1 cellular context compared by ENCODE assay signal in genomic region chr9:4020747-4021296, GRCh38.
TF ChIP-seq lines count a peak whose summit lies in the region.

No MANE protein-coding gene starts in this region.

TF ChIP-seq in HEK293T, 16 proteins besides CTCF, POLR2A, EP300 and RAD21 (continued from another document):
- TF ChIP-seq, protein P1, sequence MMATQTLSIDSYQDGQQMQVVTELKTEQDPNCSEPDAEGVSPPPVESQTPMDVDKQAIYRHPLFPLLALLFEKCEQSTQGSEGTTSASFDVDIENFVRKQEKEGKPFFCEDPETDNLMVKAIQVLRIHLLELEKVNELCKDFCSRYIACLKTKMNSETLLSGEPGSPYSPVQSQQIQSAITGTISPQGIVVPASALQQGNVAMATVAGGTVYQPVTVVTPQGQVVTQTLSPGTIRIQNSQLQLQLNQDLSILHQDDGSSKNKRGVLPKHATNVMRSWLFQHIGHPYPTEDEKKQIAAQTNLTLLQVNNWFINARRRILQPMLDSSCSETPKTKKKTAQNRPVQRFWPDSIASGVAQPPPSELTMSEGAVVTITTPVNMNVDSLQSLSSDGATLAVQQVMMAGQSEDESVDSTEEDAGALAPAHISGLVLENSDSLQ (IDR thresholded peaks at IDR 0.05) = no peak
- TF ChIP-seq BHLHE40 (IDR thresholded peaks at IDR 0.05; ENCODE audit: borderline replicate concordance) (no peak), SP1 (IDR thresholded peaks at IDR 0.05) (no peak)
TF ChIP-seq in HEK293T: peak in this region for 0.
